Comparison of ENCODE assay signal across 9 cellular contexts in genomic region chr3:80688814-80689213, GRCh38.
DNase-seq lines count a peak whose midpoint lies in the region; ATAC-seq and TF ChIP-seq lines count a peak whose summit lies in the region.
"Had no signal": no experiment of that assay in that cellular context is flagged by ENCODE, and none has a peak within 500 bp of the region (broad histone marks: within the 10 kb centered on the region; RNA-seq: fewer than 3 reads in every experiment).

No MANE protein-coding gene starts in this region.

- H3K36me3 Mint-ChIP-seq in mesothelial cell of epicardium: no peaks in the 10 kb centered on the region
- H3K36me3 Mint-ChIP-seq in activated CD8-positive, alpha-beta T cell treated with anti-CD3 and anti-CD28 coated beads, Interleukin-2, amount 10 ng/mL, durations not matched to agents 7 days and 5 days (ENCODE audit: low read depth): no peaks in the 10 kb centered on the region

- CTCF ChIA-PET in activated CD8-positive, alpha-beta T cell treated with anti-CD3 and anti-CD28 coated beads, Interleukin-2, amount 10 ng/mL, durations not matched to agents 7 days and 5 days (lab: Charles Lee): no interaction called here

- H3K27me3 ChIP-seq in DND-41 (ENCODE audit: insufficient read depth, low read length, poor library complexity) (no peaks in the 10 kb centered on the region), brain microvascular endothelial cell (replicated peaks) (no peaks in the 10 kb centered on the region), spleen (replicated peaks in 1 of 7) (no peaks in the 10 kb centered on the region)

- in situ Hi-C loops in brain microvascular endothelial cell (cut with HindIII; ENCODE audit: low pct_ligation_motif_present, low sequenced_read_pairs): loop anchor here (25.0 kb wide), 1 partner anchor 1177 kb away; no protein-coding TSS in a partner anchor

- no peak overlapping the region for H2AFZ ChIP-seq in DND-41 (ENCODE audit: low read depth, low read length)

- H3K36me3 ChIP-seq in DND-41 (ENCODE audit: insufficient read depth, low read length): no peaks in the 10 kb centered on the region
- H3K36me3 ChIP-seq in brain microvascular endothelial cell (replicated peaks): no peaks in the 10 kb centered on the region
- H3K36me3 ChIP-seq in spleen: no peaks in the 10 kb centered on the region

- H3K9ac ChIP-seq in DND-41 (ENCODE audit: low read depth, low read length): no peak overlapping the region

- H3K4me2 ChIP-seq in DND-41 (ENCODE audit: insufficient read depth, low read length): no peak overlapping the region

- H3K4me3 Mint-ChIP-seq in mesothelial cell of epicardium: no peak overlapping the region
- no peak overlapping the region for H3K4me3 Mint-ChIP-seq in activated CD8-positive, alpha-beta T cell treated with anti-CD3 and anti-CD28 coated beads, Interleukin-2, amount 10 ng/mL, durations not matched to agents 7 days and 5 days

- no peaks in the 10 kb centered on the region for H3K9me3 ChIP-seq in DND-41 (ENCODE audit: insufficient read depth, low read length, severe bottlenecking)
- H3K9me3 ChIP-seq in spleen: peaks cover 0 to 5% (median 0%) of the 10 kb centered on the region in 8 donors

- POLR2A ChIA-PET in activated CD8-positive, alpha-beta T cell treated with anti-CD3 and anti-CD28 coated beads, Interleukin-2, amount 10 ng/mL, durations not matched to agents 7 days and 5 days (lab: Charles Lee): no interaction called here

- TF ChIP-seq CTCF in DND-41 (IDR thresholded peaks at IDR 0.05; ENCODE audit: borderline replicate concordance, extremely low read depth, low read length, poor library complexity, severe bottlenecking): peak; percentile 24
- TF ChIP-seq CTCF in brain microvascular endothelial cell (IDR thresholded peaks at IDR 0.05; ENCODE audit: low read depth, low read length, missing control alignments): peak; percentile 45
- TF ChIP-seq CTCF in mesothelial cell of epicardium (IDR thresholded peaks at IDR 0.05; ENCODE audit: unreplicated experiment): peak; percentile 28
- no peak for TF ChIP-seq CTCF in spleen (IDR thresholded peaks at IDR 0.05 in 8 of 11, conservative IDR thresholded peaks at IDR 0.05 in 3 of 11)

- no peaks in the 10 kb centered on the region for H3K4me1 Mint-ChIP-seq in mesothelial cell of epicardium
- H3K4me1 Mint-ChIP-seq in activated CD8-positive, alpha-beta T cell treated with anti-CD3 and anti-CD28 coated beads, Interleukin-2, amount 10 ng/mL, durations not matched to agents 7 days and 5 days (ENCODE audit: low read depth): no peaks in the 10 kb centered on the region

- TF ChIP-seq POLR2A in spleen (IDR thresholded peaks at IDR 0.05): no peak
- TF ChIP-seq POLR2A in GM18505 (IDR thresholded peaks at IDR 0.05; ENCODE audit: borderline replicate concordance, extremely low read depth, insufficient read depth, insufficient read length): no peak

- intact Hi-C loops in spleen (cut with DNase I; ENCODE audit: low total_unique reads): no loop called here

- DNase-seq in DND-41 (no peak), NCI-H1694 treated with DMSO at 0.1 percent for 48 hours (lab: John Stamatoyannopoulos, UW) (peak; percentile 0), brain microvascular endothelial cell (peak; percentile 48), mesothelial cell of epicardium (ENCODE audit: low spot score in 2 of 2, unreplicated experiment in 2 of 2) (no peak), spleen (no peak), SKM-1 treated with dmso at 0.1 percent for 144 hours (lab: John Stamatoyannopoulos, UW; ENCODE audit: unreplicated experiment) (no peak)
- no peak for DNase-seq in activated CD8-positive, alpha-beta T cell treated with anti-CD3 and anti-CD28 coated beads, Interleukin-2, amount 10 ng/mL, durations not matched to agents 7 days and 5 days
- DNase-seq: activated T-cell treated with anti-CD3 and anti-CD28 coated beads, Interleukin-2, amount 50 U/mL, for 48 hours had no signal

- no peaks in the 10 kb centered on the region for H3K4me1 ChIP-seq in DND-41 (ENCODE audit: insufficient read depth, low read length)
- H3K4me1 ChIP-seq in spleen: no peaks in the 10 kb centered on the region

- no peaks in the 10 kb centered on the region for H4K20me1 ChIP-seq in DND-41 (ENCODE audit: insufficient read depth, low read length)

- 1 to 9% (median 4%) methylated on average over 2 of the region's 2 CpGs for WGBS in spleen, 5 donors

- H3K27ac Mint-ChIP-seq in mesothelial cell of epicardium: no peak overlapping the region
- no peak overlapping the region for H3K27ac Mint-ChIP-seq in activated CD8-positive, alpha-beta T cell treated with anti-CD3 and anti-CD28 coated beads, Interleukin-2, amount 10 ng/mL, durations not matched to agents 7 days and 5 days

- H3K79me2 ChIP-seq in DND-41 (ENCODE audit: insufficient read depth, low read length): no peaks in the 10 kb centered on the region

- H3K4me3 ChIP-seq in DND-41 (ENCODE audit: low read depth in 1 of 2, low read length in 2 of 2) (no peak overlapping the region), brain microvascular endothelial cell (ENCODE audit: low read depth, low read length) (no peak overlapping the region), spleen (no peak overlapping the region)

- ATAC-seq in DND-41 (ENCODE audit: insufficient read depth, low read depth): no peak
- ATAC-seq in GM18505 (IDR thresholded peaks at IDR 0.05; ENCODE audit: unreplicated experiment): no peak
- ATAC-seq in activated CD8-positive, alpha-beta T cell treated with anti-CD3 and anti-CD28 coated beads, Interleukin-2, amount 10 ng/mL, durations not matched to agents 7 days and 5 days: no peak

- no peaks in the 10 kb centered on the region for H3K9me3 Mint-ChIP-seq in mesothelial cell of epicardium
- no peaks in the 10 kb centered on the region for H3K9me3 Mint-ChIP-seq in activated CD8-positive, alpha-beta T cell treated with anti-CD3 and anti-CD28 coated beads, Interleukin-2, amount 10 ng/mL, durations not matched to agents 7 days and 5 days (ENCODE audit: insufficient read depth)

- H3K27me3 Mint-ChIP-seq in mesothelial cell of epicardium (ENCODE audit: low read depth): no peaks in the 10 kb centered on the region
- no peaks in the 10 kb centered on the region for H3K27me3 Mint-ChIP-seq in activated CD8-positive, alpha-beta T cell treated with anti-CD3 and anti-CD28 coated beads, Interleukin-2, amount 10 ng/mL, durations not matched to agents 7 days and 5 days (ENCODE audit: low read depth)

- no peak overlapping the region for H3K27ac ChIP-seq in DND-41 (ENCODE audit: low read length)
- no peak overlapping the region for H3K27ac ChIP-seq in brain microvascular endothelial cell
- no peak overlapping the region for H3K27ac ChIP-seq in spleen

Comparison
In these comparisons a context has a peak if more than half of its experiments do, and no peak if none do; other contexts are left out.
1. DNase-seq: peak in NCI-H1694 treated with DMSO at 0.1 percent for 48 hours (single experiment) and brain microvascular endothelial cell (single experiment); none in DND-41 (single experiment), mesothelial cell of epicardium (0 of 2), spleen (single experiment), activated CD8-positive, alpha-beta T cell treated with anti-CD3 and anti-CD28 coated beads, Interleukin-2, amount 10 ng/mL, durations not matched to agents 7 days and 5 days (single experiment) and SKM-1 treated with dmso at 0.1 percent for 144 hours (single experiment).
2. CTCF ChIP-seq: peak in DND-41 (single experiment), brain microvascular endothelial cell (single experiment) and mesothelial cell of epicardium (single experiment); none in spleen (0 of 11).